In the genomic region with DNA sequence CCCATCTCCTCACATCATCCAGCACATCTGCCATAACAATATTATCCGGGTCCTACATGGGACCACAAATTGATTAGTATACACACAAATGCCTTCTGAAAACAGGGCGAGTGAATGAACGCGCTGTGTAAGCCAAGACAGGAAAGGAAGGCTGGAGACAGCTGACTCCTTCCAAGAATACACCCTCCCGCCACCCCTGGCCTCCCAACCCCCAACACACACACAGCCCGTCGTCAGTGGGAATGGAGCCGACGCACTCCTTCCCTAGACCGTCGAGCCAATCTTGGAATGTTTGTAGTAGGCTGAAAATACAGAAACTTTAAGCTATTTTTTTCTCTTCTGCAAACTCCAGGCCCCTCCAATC, we compare ENCODE assay signal across 8 cellular contexts. TPM values are rescaled to one million over a fixed set of nuclear protein-coding genes. Genes with fewer than 3 reads are reported as not detected.
DNase-seq lines count a peak whose midpoint lies in the region; ATAC-seq and TF ChIP-seq lines count a peak whose summit lies in the region.

No MANE protein-coding gene starts in this region.

- no peak for TF ChIP-seq CTCF in AG04449 (IDR thresholded peaks at IDR 0.05; ENCODE audit: insufficient read depth, low read length, missing control alignments)

- no peaks in the 10 kb centered on the region for H3K9me3 ChIP-seq in Karpas-422 (ENCODE audit: low read length)
- no peaks in the 10 kb centered on the region for H3K9me3 ChIP-seq in neuronal stem cell (replicated peaks in 1 of 2; ENCODE audit: control insufficient read depth in 2 of 2, insufficient read depth in 1 of 2, low read depth in 1 of 2, low read length in 2 of 2)

- no peak overlapping the region for H4K91ac ChIP-seq in neuronal stem cell (ENCODE audit: low read depth, low read length, poor library complexity)

- WGBS in neuronal stem cell (ENCODE audit: extremely low coverage in 2 of 2, insufficient read length in 2 of 2, insufficient replicate concordance in 1 of 2), 2 donors: no CpG with 5 or more reads among the region's 11 CpGs

- H2BK12ac ChIP-seq in neuronal stem cell (ENCODE audit: low read length): no peak overlapping the region

- POLR2A ChIA-PET in AG04449 (lab: Yijun Ruan, JAX): interaction anchor here (0.9 to 1.3 kb wide), 2 partner anchors 37 to 266 kb away, joined by 5 to 9 read pairs; a partner anchor contains a TSS

- no peaks in the 10 kb centered on the region for H3K9me2 ChIP-seq in Karpas-422 (replicated peaks; ENCODE audit: insufficient read depth, low read length)

- no peak overlapping the region for H3K18ac ChIP-seq in neuronal stem cell (ENCODE audit: low read length)

- H3K4me3 ChIP-seq in AG04449 (ENCODE audit: low read depth, low read length) (peak overlapping the region; percentile 70), Karpas-422 (ENCODE audit: low read length) (peak overlapping the region; percentile 71), neuronal stem cell (ENCODE audit: low read length in 2 of 2) (peak overlapping the region in 1 of 2 donors; percentile 71)

- H4K20me1 ChIP-seq in Karpas-422 (ENCODE audit: insufficient read depth, low read depth, low read length): no peaks in the 10 kb centered on the region

- no peak overlapping the region for H2BK15ac ChIP-seq in neuronal stem cell (ENCODE audit: low read length)

- H3K36me3 ChIP-seq in Karpas-422 (ENCODE audit: insufficient read depth, low read length) (no peaks in the 10 kb centered on the region), neuronal stem cell (replicated peaks in 1 of 2; ENCODE audit: control insufficient read depth in 2 of 2, insufficient read depth in 2 of 2, low read length in 2 of 2) (no peaks in the 10 kb centered on the region)

- no peaks in the 10 kb centered on the region for H3K79me1 ChIP-seq in neuronal stem cell (ENCODE audit: low read depth, low read length)

- peaks cover 5% of the 10 kb centered on the region; the same call in 1 of the 2 replicates for H3K79me2 ChIP-seq in Karpas-422 (ENCODE audit: low read length)

- no peaks in the 10 kb centered on the region for H3K27me3 ChIP-seq in Karpas-422 (ENCODE audit: low read length)
- H3K27me3 ChIP-seq in neuronal stem cell (ENCODE audit: control insufficient read depth in 3 of 3, insufficient read depth in 3 of 3, low read depth in 1 of 3, low read length in 3 of 3): no peaks in the 10 kb centered on the region

- H3K27ac ChIP-seq in Karpas-422 (ENCODE audit: low read length): no peak overlapping the region
- no peak overlapping the region for H3K27ac ChIP-seq in neuronal stem cell (replicated peaks; ENCODE audit: low read length)

- no peak overlapping the region for H2BK5ac ChIP-seq in neuronal stem cell (ENCODE audit: low read length)

- peak; percentile 20 for ATAC-seq in GM21367 (IDR thresholded peaks at IDR 0.05; ENCODE audit: unreplicated experiment)

- H3K14ac ChIP-seq in neuronal stem cell (ENCODE audit: low read length): no peak overlapping the region

- CTCF ChIA-PET in AG04449 (lab: Yijun Ruan, JAX): interaction anchor here (1.3 to 1.5 kb wide), 2 partner anchors 38 to 797 kb away, joined by 4 to 6 read pairs; a partner anchor contains a TSS

- peak overlapping the region; percentile 75 for H3K4me2 ChIP-seq in Karpas-422 (ENCODE audit: low read depth, low read length, poor library complexity, severe bottlenecking)
- peak overlapping the region; percentile 62 for H3K4me2 ChIP-seq in neuronal stem cell (ENCODE audit: insufficient read depth, low read length, poor library complexity, severe bottlenecking)

- peak overlapping the region; percentile 65 for H4K8ac ChIP-seq in neuronal stem cell (ENCODE audit: low read depth, low read length)

- H3K4ac ChIP-seq in neuronal stem cell (ENCODE audit: low read length): no peak overlapping the region

- H3K9ac ChIP-seq in Karpas-422 (ENCODE audit: low read length) (peak overlapping the region; percentile 76), neuronal stem cell (ENCODE audit: low read depth, low read length, poor library complexity) (no peak overlapping the region)

- H3K4me1 ChIP-seq in Karpas-422 (ENCODE audit: low read length): peaks cover 2% of the 10 kb centered on the region
- H3K4me1 ChIP-seq in neuronal stem cell (ENCODE audit: control insufficient read depth in 2 of 2, insufficient read depth in 1 of 2, low read depth in 1 of 2, low read length in 2 of 2): no peaks in the 10 kb centered on the region

- no peak overlapping the region for H3K23ac ChIP-seq in neuronal stem cell (ENCODE audit: low read depth, low read length, poor library complexity)

- peak overlapping the region; percentile 40; the same call in 1 of the 2 replicates for H2AFZ ChIP-seq in Karpas-422 (ENCODE audit: low read length)
- no peak overlapping the region for H2AFZ ChIP-seq in neuronal stem cell (ENCODE audit: low read length)

- no peak overlapping the region for H2BK120ac ChIP-seq in neuronal stem cell (ENCODE audit: low read depth, low read length)

- no peak for DNase-seq in AG04449 (ENCODE audit: low read depth, low spot score)
- no peak for DNase-seq in Karpas-422
- DNase-seq in epidermal melanocyte (ENCODE audit: insufficient read length, low spot score): peak; percentile 19
- DNase-seq in neuronal stem cell (ENCODE audit: low spot score): no peak
- no peak for DNase-seq in DMS153 treated with DMSO at 0.1 percent for 48 hours (lab: John Stamatoyannopoulos, UW; ENCODE audit: unreplicated experiment)
- no peak for DNase-seq in dermis blood vessel endothelial cell
- DNase-seq in SW 1271 (lab: John Stamatoyannopoulos, UW): no peak

- H2AK5ac ChIP-seq in neuronal stem cell (ENCODE audit: low read depth, low read length): no peak overlapping the region

RNA-seq across cellular contexts. Expression of a gene that starts 0.3 kb away (rescaled TPM):
- 16.4 and 24.1 TPM in 2 replicates for total RNA-seq in Karpas-422 (2014; rRNA removed; shearing (Covaris generic); ENCODE audit: low replicate concordance)
- 35.4 TPM for polyA plus RNA-seq in neuronal stem cell (2013, experiment 1 of 2)
- 35.3 TPM for polyA plus RNA-seq in neuronal stem cell (2013, experiment 2 of 2)
- 15.9 and 32.5 TPM in 2 replicates for total RNA-seq in dermis blood vessel endothelial cell

RNA-seq across cellular contexts. Expression of a gene that starts 38.0 kb away (rescaled TPM):
- total RNA-seq in Karpas-422 (2014; rRNA removed; shearing (Covaris generic); ENCODE audit: low replicate concordance): 1.4 and 2.2 TPM in 2 replicates
- polyA plus RNA-seq in neuronal stem cell (2013, experiment 1 of 2): 6.8 TPM
- 7.4 TPM for polyA plus RNA-seq in neuronal stem cell (2013, experiment 2 of 2)
- 1.2 and 1.9 TPM in 2 replicates for total RNA-seq in dermis blood vessel endothelial cell
